ENCODE assay signal across 11 cellular contexts in genomic region chr11:113587318-113587739, GRCh38.
DNase-seq lines count a peak whose midpoint lies in the region; ATAC-seq and TF ChIP-seq lines count a peak whose summit lies in the region.
"Had no signal": no experiment of that assay in that cellular context is flagged by ENCODE, and none has a peak within 500 bp of the region (broad histone marks: within the 10 kb centered on the region; RNA-seq: fewer than 3 reads in every experiment).

No MANE protein-coding gene starts in this region.

- POLR2A ChIA-PET in Caco-2 (lab: Charles Lee), result no interaction called here

- 63% methylated on average over 4 of the region's 4 CpGs for WGBS in mammary epithelial cell (ENCODE audit: low coverage, missing lambda C conversion rate)

- H3K9me3 Mint-ChIP-seq in Caco-2 (ENCODE audit: unreplicated experiment), result peaks cover 10% of the 10 kb centered on the region
- H3K9me3 Mint-ChIP-seq: dendritic cell treated with granulocyte-macrophage colony-stimulating factor and Interleukin-4, amounts not matched to agents 40 ng/mL and 50 ng/mL, for 4 days had no signal

- peaks cover 18% of the 10 kb centered on the region for H3K4me1 Mint-ChIP-seq in Caco-2 (ENCODE audit: low read depth, unreplicated experiment)

- H3K36me3 Mint-ChIP-seq in Caco-2 (ENCODE audit: insufficient read depth, unreplicated experiment), result no peaks in the 10 kb centered on the region

- H3K27me3 ChIP-seq in mammary epithelial cell (ENCODE audit: insufficient read depth, low read length), result no peaks in the 10 kb centered on the region
- no peaks in the 10 kb centered on the region for H3K27me3 ChIP-seq in Caco-2 (replicated peaks; ENCODE audit: control insufficient read depth, insufficient read depth, low read length)

- no peak overlapping the region for H3K4me2 ChIP-seq in mammary epithelial cell (ENCODE audit: insufficient read depth, low read depth, low read length)

- CTCF ChIA-PET in mammary epithelial cell (lab: Charles Lee; ENCODE audit: low non-redundant PET) (interaction anchor here (0.5 kb wide), 1 partner anchor 691 kb away, joined by 12 read pairs; no protein-coding TSS in a partner anchor), Caco-2 (lab: Charles Lee) (interaction anchor here (0.9 to 1.5 kb wide), 5 partner anchors 16 to 138 kb away, joined by 3 to 7 read pairs (median 4); no protein-coding TSS in a partner anchor)

- H3K4me1 ChIP-seq in mammary epithelial cell (ENCODE audit: insufficient read depth, low read length) (no peaks in the 10 kb centered on the region), Caco-2 (0 out of 2 replicates have a peak, but pooled peaks cover 4% of the 10 kb centered on the region)
- H3K4me1 ChIP-seq: left ventricle myocardium inferior had no signal

- intact Hi-C loops in mammary epithelial cell (cut with micrococcal nuclease), result no loop called here
- intact Hi-C loops in Caco-2 (cut with micrococcal nuclease; ENCODE audit: unreplicated experiment), result loop anchor here (1.0 kb wide), 1 partner anchor 144 kb away; no protein-coding TSS in a partner anchor

- H3K27ac Mint-ChIP-seq in Caco-2 (ENCODE audit: unreplicated experiment), result no peak overlapping the region
- H3K27ac Mint-ChIP-seq: dendritic cell treated with granulocyte-macrophage colony-stimulating factor and Interleukin-4, amounts not matched to agents 40 ng/mL and 50 ng/mL, for 4 days had no signal

- H3K79me2 ChIP-seq in mammary epithelial cell (ENCODE audit: insufficient read depth, low read length), result no peaks in the 10 kb centered on the region

- H4K20me1 ChIP-seq in mammary epithelial cell (ENCODE audit: insufficient read depth, low read length), result no peaks in the 10 kb centered on the region

- H3K27ac ChIP-seq in mammary epithelial cell (ENCODE audit: insufficient read depth, low read depth, low read length), result no peak overlapping the region
- H3K27ac ChIP-seq: left ventricle myocardium inferior had no signal

- H3K4me3 ChIP-seq in GM12864 (ENCODE audit: low read depth, low read length) (no peak overlapping the region), mammary epithelial cell (replicated peaks in 1 of 3; ENCODE audit: insufficient read depth in 1 of 3, low read depth in 2 of 3, low read length in 3 of 3) (no peak overlapping the region), Caco-2 (ENCODE audit: low read depth, low read length) (no peak overlapping the region)
- H3K4me3 ChIP-seq: left ventricle myocardium inferior had no signal

- H3K9me3 ChIP-seq in mammary epithelial cell (replicated peaks; ENCODE audit: insufficient read depth, low read length) (no peaks in the 10 kb centered on the region), Caco-2 (no peaks in the 10 kb centered on the region)
- H3K9me3 ChIP-seq: left ventricle myocardium inferior had no signal

- peak; percentile 46 for ATAC-seq in GM19468 (IDR thresholded peaks at IDR 0.05; ENCODE audit: extremely low read depth, unreplicated experiment)
- ATAC-seq in HG03442 (IDR thresholded peaks at IDR 0.05; ENCODE audit: unreplicated experiment), result peak; percentile 95

- BruUV-seq in mammary epithelial cell (replicated peaks; lab: Mats Ljungman, UMichigan) (no TSS peak), Caco-2 (replicated peaks; lab: Mats Ljungman, UMichigan) (no TSS peak)

- dilution Hi-C loops in mammary epithelial cell (cut with HindIII; ENCODE audit: low sequenced_read_pairs), result loop anchor here (5.0 kb wide), 1 partner anchor 95 kb away; no protein-coding TSS in a partner anchor

- H3K36me3 ChIP-seq in mammary epithelial cell (ENCODE audit: insufficient read depth, low read length), result no peaks in the 10 kb centered on the region
- H3K36me3 ChIP-seq in Caco-2 (ENCODE audit: control insufficient read depth, insufficient read depth, low read length), result no peaks in the 10 kb centered on the region
- H3K36me3 ChIP-seq: left ventricle myocardium inferior had no signal

- H3K4me3 Mint-ChIP-seq in Caco-2 (ENCODE audit: unreplicated experiment), result no peak overlapping the region
- H3K4me3 Mint-ChIP-seq: dendritic cell treated with granulocyte-macrophage colony-stimulating factor and Interleukin-4, amounts not matched to agents 40 ng/mL and 50 ng/mL, for 4 days had no signal

- no peak overlapping the region for H2AFZ ChIP-seq in mammary epithelial cell (ENCODE audit: low read depth, low read length)

- H3K9ac ChIP-seq in mammary epithelial cell (ENCODE audit: insufficient read depth, low read length), result no peak overlapping the region

- H3K27me3 Mint-ChIP-seq in Caco-2 (ENCODE audit: insufficient read depth, unreplicated experiment), result no peaks in the 10 kb centered on the region

- in situ Hi-C loops in mammary epithelial cell (cut with MboI; ENCODE audit: low sequenced_read_pairs in 2 of 2), result no loop called here

- DNase-seq in GM12864 (ENCODE audit: low read depth), result no peak
- DNase-seq in mammary epithelial cell, result peak; percentile 50
- DNase-seq in Caco-2, result no peak
- no peak for DNase-seq in COLO829 (ENCODE audit: low spot score)
- DNase-seq in mucosa of gallbladder (ENCODE audit: low spot score), result no peak
- DNase-seq in hepatic stellate cell (ENCODE audit: low spot score), result no peak
- DNase-seq: left ventricle myocardium inferior, T1000 had no signal

- TF ChIP-seq CTCF in GM12864 (IDR thresholded peaks at IDR 0.05; ENCODE audit: low read depth, low read length, missing control alignments) (peak; percentile 13), mammary epithelial cell (conservative IDR thresholded peaks at IDR 0.05 in 1 of 2, IDR thresholded peaks at IDR 0.05 in 1 of 2; ENCODE audit: extremely low read depth in 1 of 2, insufficient read depth in 1 of 2, low read depth in 1 of 2, low read length in 2 of 2) (peak in 1 of 2 donors; percentile 10), Caco-2 (IDR thresholded peaks at IDR 0.05; ENCODE audit: insufficient read depth in 1 of 2, low read depth in 1 of 2, low read length in 1 of 2, severe bottlenecking in 1 of 2, unreplicated experiment in 1 of 2) (no peak)
